ENCODE assay signal across 13 cellular contexts in genomic region chr1:62286778-62287224, GRCh38. TPM values are rescaled to one million over a fixed set of nuclear protein-coding genes. Genes with fewer than 3 reads are reported as not detected.
DNase-seq lines count a peak whose midpoint lies in the region; ATAC-seq, FAIRE-seq and TF ChIP-seq lines count a peak whose summit lies in the region.
"Had no signal": no experiment of that assay in that cellular context is flagged by ENCODE, and none has a peak within 500 bp of the region (broad histone marks: within the 10 kb centered on the region; RNA-seq: fewer than 3 reads in every experiment).

No MANE protein-coding gene starts in this region.

- peaks cover 7% of the 10 kb centered on the region; the same call in 1 of the 3 replicates for H3K4me1 ChIP-seq in A549
- peaks cover 53% of the 10 kb centered on the region for H3K4me1 ChIP-seq in HUES64 (ENCODE audit: insufficient read depth, low read length)
- H3K4me1 ChIP-seq: HAP-1 had no signal

- CTCF ChIA-PET in A549 (lab: Yijun Ruan, JAX): interaction anchor here (0.9 to 1.6 kb wide), 2 partner anchors 22 to 32 kb away, joined by 3 to 4 read pairs; partner anchors contain the start of gene KANK4

- no peak for TF ChIP-seq EP300 in A549 (IDR thresholded peaks at IDR 0.05)

- DNase-seq in A549 (ENCODE audit: low read depth in 1 of 2, low spot score in 1 of 2) (no peak), astrocyte of the spinal cord (ENCODE audit: low read depth, low spot score) (peak; percentile 36), kidney tubule cell (ENCODE audit: low spot score) (peak; percentile 29), MV-4-11 (lab: John Stamatoyannopoulos, UW) (no peak)
- DNase-seq: activated effector memory CD4-positive, alpha-beta T cell treated with Interleukin-2 at 50 U/mL for 16 hours; stimulated activated CD4-positive, alpha-beta T cell treated with anti-CD3 and anti-CD28 coated beads, Interleukin-12 subunit alpha, Interleukin-12 subunit beta, amount 100 ng/mL, for 4 hours had no signal

- TF ChIP-seq CTCF in A549 (IDR thresholded peaks at IDR 0.05): no peak
- TF ChIP-seq CTCF in astrocyte of the spinal cord (IDR thresholded peaks at IDR 0.05; ENCODE audit: low read depth, low read length): no peak

- no peaks in the 10 kb centered on the region for H3K9me3 ChIP-seq in A549
- H3K9me3 ChIP-seq in HUES64 (ENCODE audit: insufficient read depth, low read depth, low read length): no peaks in the 10 kb centered on the region
- H3K9me3 ChIP-seq: HAP-1 had no signal

- no peak for TF ChIP-seq POLR2A in A549 (IDR thresholded peaks at IDR 0.05; ENCODE audit: low read length)

- no peak for TF ChIP-seq RAD21 in A549 (conservative IDR thresholded peaks at IDR 0.05 in 1 of 2, IDR thresholded peaks at IDR 0.05 in 1 of 2)

- ATAC-seq in A549 (peak; percentile 8 to 54; a peak in 3 of 6 replicates), HG03469 (IDR thresholded peaks at IDR 0.05; ENCODE audit: unreplicated experiment) (no peak), HG03045 (IDR thresholded peaks at IDR 0.05; ENCODE audit: unreplicated experiment) (no peak), GM21619 (IDR thresholded peaks at IDR 0.05; ENCODE audit: unreplicated experiment) (no peak)

- POLR2A ChIA-PET in A549 (lab: Yijun Ruan, JAX): no interaction called here

- WGBS in A549 (ENCODE audit: missing lambda C conversion rate): 17% methylated on average over 5 of the region's 9 CpGs
- 4% methylated on average over 9 of the region's 9 CpGs for WGBS in HUES64

- in situ Hi-C loops in astrocyte of the spinal cord (cut with HindIII; ENCODE audit: low sequenced_read_pairs): no loop called here

- H3K27ac ChIP-seq in A549 (no peak overlapping the region), HUES64 (ENCODE audit: low read depth, low read length) (no peak overlapping the region)
- H3K27ac ChIP-seq: HL-60 had no signal

- H3K4me3 ChIP-seq in A549 (no peak overlapping the region), HUES64 (ENCODE audit: low read length) (peak overlapping the region; percentile 39), astrocyte of the spinal cord (ENCODE audit: low read depth, low read length) (no peak overlapping the region)
- H3K4me3 ChIP-seq: HAP-1 had no signal

- no peaks in the 10 kb centered on the region for H3K36me3 ChIP-seq in HUES64 (ENCODE audit: insufficient read depth, low read length)
- H3K36me3 ChIP-seq: HAP-1 had no signal

- FAIRE-seq in A549 (lab: Jason Lieb, UNC): no peak
- FAIRE-seq: endometrium had no signal

- H3K27me3 ChIP-seq in HUES64 (ENCODE audit: insufficient read depth, low read length): peaks cover 89% of the 10 kb centered on the region

- no peak overlapping the region for H3K9ac ChIP-seq in HUES64 (ENCODE audit: low read depth, low read length)

- H3K4me2 ChIP-seq in A549: no peak overlapping the region; the same call in 2 of the 3 replicates

TF ChIP-seq in A549, 52 proteins besides CTCF, POLR2A, EP300 and RAD21:
- TF ChIP-seq MAX (IDR thresholded peaks at IDR 0.05) (no peak), KDM1A (IDR thresholded peaks at IDR 0.05; ENCODE audit: low read depth) (no peak), SMC3 (IDR thresholded peaks at IDR 0.05) (no peak), RNF2 (IDR thresholded peaks at IDR 0.05; ENCODE audit: borderline replicate concordance, low read depth) (no peak), ZC3H11A (IDR thresholded peaks at IDR 0.05) (no peak), FOSB (CRISPR knock-in tag; IDR thresholded peaks at IDR 0.05) (no peak), JUN (IDR thresholded peaks at IDR 0.05) (no peak), E2F6 (IDR thresholded peaks at IDR 0.05; ENCODE audit: borderline replicate concordance, low read depth) (no peak), KDM5A (IDR thresholded peaks at IDR 0.05) (no peak), FOXS1 (CRISPR knock-in tag; IDR thresholded peaks at IDR 0.05) (no peak)

RNA-seq across cellular contexts. Expression of gene KANK4, which starts 32.4 kb away (rescaled TPM):
- polyA plus RNA-seq in A549 (2011; rRNA removed) (0.57 and 0.66 TPM in 2 replicates), A549 (2017; fragmentation: RNase III; extraction: RNeasy Plus Mini Kit Qiagen cat#74134 plus additional on column Dnase treatment) (0.54 to 0.81 TPM (median 0.62 TPM) in 3 replicates)
- polyA plus RNA-seq in A549 (2012; cell fraction: cytosol; rRNA removed): 0.29 and 0.40 TPM in 2 replicates
- polyA plus RNA-seq in A549 (2012; cell fraction: nucleus; rRNA removed): 0.40 TPM in 2 replicates
- 0.58 and 1.2 TPM in 2 replicates for polyA minus RNA-seq in A549 (2011; rRNA and poly(A)+ RNA removed)
- polyA plus RNA-seq in HUES64 (2013, experiment 1 of 2): 0.50 TPM
- 1.3 TPM for polyA plus RNA-seq in HUES64 (2013, experiment 2 of 2)

Comparison
In these comparisons a context has a peak if more than half of its experiments do, and no peak if none do; other contexts are left out.
1. ATAC-seq: peak in A549 (2 of 2); none in HG03469 (single experiment), HG03045 (single experiment) and GM21619 (single experiment).
2. DNase-seq: peak in astrocyte of the spinal cord (single experiment) and kidney tubule cell (single experiment); none in A549 (0 of 2) and MV-4-11 (single experiment).